In genomic region chr2:23542390-23542789, GRCh38 we compare ENCODE assay signal across 19 cellular contexts.
"Had no signal": no experiment of that assay in that cellular context is flagged by ENCODE, and none has a peak within 500 bp of the region (broad histone marks: within the 10 kb centered on the region; RNA-seq: fewer than 3 reads in every experiment).

No MANE protein-coding gene starts in this region.

- H3K27ac ChIP-seq: ascending aorta, breast epithelium, left lung, pancreas, spleen, thoracic aorta had no signal

- H3K36me3 ChIP-seq: ascending aorta, breast epithelium, left lung, pancreas, spleen, thoracic aorta had no signal

- H3K4me3 ChIP-seq: ascending aorta, breast epithelium, left lung, pancreas, spleen, thoracic aorta had no signal

- H3K27me3 ChIP-seq: ascending aorta, breast epithelium, left lung, pancreas, spleen had no signal

- H3K9me3 ChIP-seq: ascending aorta, breast epithelium, left lung, pancreas, spleen, thoracic aorta had no signal

- H3K4me1 ChIP-seq: breast epithelium, left lung, pancreas had no signal

- DNase-seq: activated CD4-positive, alpha-beta T cell treated with anti-CD3 and anti-CD28 coated beads, Interleukin-2, amount 10 ng/mL, durations not matched to agents 7 days and 5 days; activated CD8-positive, alpha-beta T cell treated with anti-CD3 and anti-CD28 coated beads, Interleukin-2, amount 10 ng/mL, durations not matched to agents 7 days and 5 days; activated naive CD4-positive, alpha-beta T cell treated with anti-CD3 and anti-CD28 coated beads, Interleukin-2, amount 10 ng/mL, durations not matched to agents 7 days and 5 days; activated T-cell treated with anti-CD3 and anti-CD28 coated beads, Interleukin-2, amount 50 U/mL, for 4 hours; cerebellar nuclear complex; cortex of kidney; erythroblast; foreskin melanocyte; head of caudate nucleus; naive B cell; pancreas; spleen; stimulated activated CD4-positive, alpha-beta T cell treated with anti-CD3 and anti-CD28 coated beads, Interleukin-4, amount 100 ng/mL, for 4 hours had no signal

- ATAC-seq: activated CD4-positive, CD25-positive, alpha-beta regulatory T cell treated with anti-CD3 and anti-CD28 coated beads, Interleukin-2, amount 50 U/mL, for 24 hours; activated CD8-positive, alpha-beta T cell treated with anti-CD3 and anti-CD28 coated beads, Interleukin-2, amount 10 ng/mL, durations not matched to agents 7 days and 5 days; activated T-cell treated with anti-CD3 and anti-CD28 coated beads, Interleukin-2, amount 50 U/mL, for 4 hours; left lung; stimulated activated memory B cell treated with anti-CD40 and anti-IgM and Interleukin-4, amounts not matched to agents 10 μg/mL and 1 μg/mL and 100 μg/mL, for 72 hours had no signal
